In the genomic region with DNA sequence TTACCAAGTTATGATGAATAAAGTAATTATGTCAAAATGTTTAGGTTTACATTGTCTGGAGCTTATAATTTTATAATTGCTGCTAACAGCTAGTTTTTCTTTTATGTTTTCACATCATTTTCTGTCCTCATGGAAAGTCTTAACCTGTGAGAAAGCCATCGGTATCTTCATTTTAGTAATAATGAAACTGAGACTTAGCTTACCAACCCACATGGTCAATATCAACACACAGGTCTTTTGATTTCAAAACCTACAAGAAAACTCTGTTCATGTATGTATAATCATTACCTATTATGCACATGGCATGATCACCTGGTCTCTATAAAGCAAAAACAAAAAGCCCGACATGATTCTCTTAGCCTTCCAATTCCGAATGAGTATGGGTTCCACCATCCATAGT, we compare ENCODE assay signal across 16 cellular contexts.
DNase-seq lines count a peak whose midpoint lies in the region; ATAC-seq, FAIRE-seq and TF ChIP-seq lines count a peak whose summit lies in the region.
"Had no signal": no experiment of that assay in that cellular context is flagged by ENCODE, and none has a peak within 500 bp of the region (broad histone marks: within the 10 kb centered on the region; RNA-seq: fewer than 3 reads in every experiment).

No MANE protein-coding gene starts in this region.

- peak; percentile 94 for FAIRE-seq in GM18507 (lab: Jason Lieb, UNC)
- FAIRE-seq in urothelium cell line (lab: Jason Lieb, UNC) = no peak

- POLR2A ChIA-PET in activated CD4-positive, alpha-beta memory T cell treated with anti-CD3 and anti-CD28 coated beads, Interleukin-2, amount 10 ng/mL, durations not matched to agents 7 days and 5 days (lab: Charles Lee) = interaction anchor here (0.8 kb wide), 1 partner anchor 847 kb away, joined by 3 read pairs; no protein-coding TSS in a partner anchor

- H3K4me1 Mint-ChIP-seq in activated CD4-positive, alpha-beta memory T cell treated with anti-CD3 and anti-CD28 coated beads, Interleukin-2, amount 10 ng/mL, durations not matched to agents 7 days and 5 days = peaks cover 7% of the 10 kb centered on the region
- peaks cover 4% of the 10 kb centered on the region for H3K4me1 Mint-ChIP-seq in osteocyte (ENCODE audit: unreplicated experiment)

- CTCF ChIA-PET in activated CD4-positive, alpha-beta memory T cell treated with anti-CD3 and anti-CD28 coated beads, Interleukin-2, amount 10 ng/mL, durations not matched to agents 7 days and 5 days (lab: Charles Lee) = interaction anchor here (0.7 to 1.3 kb wide), 2 partner anchors 16 to 20 kb away, joined by 3 to 4 read pairs; no protein-coding TSS in a partner anchor

- H3K27me3 Mint-ChIP-seq in activated CD4-positive, alpha-beta memory T cell treated with anti-CD3 and anti-CD28 coated beads, Interleukin-2, amount 10 ng/mL, durations not matched to agents 7 days and 5 days = no peaks in the 10 kb centered on the region
- no peaks in the 10 kb centered on the region for H3K27me3 Mint-ChIP-seq in osteocyte (ENCODE audit: unreplicated experiment)

- no peaks in the 10 kb centered on the region for H3K9me3 Mint-ChIP-seq in activated CD4-positive, alpha-beta memory T cell treated with anti-CD3 and anti-CD28 coated beads, Interleukin-2, amount 10 ng/mL, durations not matched to agents 7 days and 5 days
- no peaks in the 10 kb centered on the region for H3K9me3 Mint-ChIP-seq in osteocyte (ENCODE audit: unreplicated experiment)

- TF ChIP-seq CTCF in osteocyte (IDR thresholded peaks at IDR 0.05) = no peak

- peak; percentile 93 for ATAC-seq in GM19455 (IDR thresholded peaks at IDR 0.05; ENCODE audit: unreplicated experiment)
- peak; percentile 93 for ATAC-seq in HG02884 (IDR thresholded peaks at IDR 0.05; ENCODE audit: unreplicated experiment)
- peak; percentile 91 for ATAC-seq in HG03558 (IDR thresholded peaks at IDR 0.05; ENCODE audit: extremely low read depth, unreplicated experiment)

- H3K36me3 Mint-ChIP-seq in activated CD4-positive, alpha-beta memory T cell treated with anti-CD3 and anti-CD28 coated beads, Interleukin-2, amount 10 ng/mL, durations not matched to agents 7 days and 5 days (ENCODE audit: low read depth) = no peaks in the 10 kb centered on the region
- H3K36me3 Mint-ChIP-seq in osteocyte (ENCODE audit: unreplicated experiment) = no peaks in the 10 kb centered on the region

- H3K4me3 Mint-ChIP-seq in activated CD4-positive, alpha-beta memory T cell treated with anti-CD3 and anti-CD28 coated beads, Interleukin-2, amount 10 ng/mL, durations not matched to agents 7 days and 5 days = no peak overlapping the region
- no peak overlapping the region for H3K4me3 Mint-ChIP-seq in osteocyte (ENCODE audit: unreplicated experiment)

- H3K27ac Mint-ChIP-seq in activated CD4-positive, alpha-beta memory T cell treated with anti-CD3 and anti-CD28 coated beads, Interleukin-2, amount 10 ng/mL, durations not matched to agents 7 days and 5 days = no peak overlapping the region
- H3K27ac Mint-ChIP-seq in osteocyte (ENCODE audit: unreplicated experiment) = no peak overlapping the region

- DNase-seq in GM18507 (ENCODE audit: extremely low spot score, insufficient read length, low read depth) = peak; percentile 26
- DNase-seq in urothelium cell line (ENCODE audit: low spot score) = no peak
- DNase-seq in OCI-M2 (lab: John Stamatoyannopoulos, UW; ENCODE audit: unreplicated experiment) = no peak
- DNase-seq in activated CD4-positive, alpha-beta memory T cell treated with anti-CD3 and anti-CD28 coated beads, Interleukin-2, amount 10 ng/mL, durations not matched to agents 7 days and 5 days = no peak
- no peak for DNase-seq in osteocyte (ENCODE audit: extremely low spot score, unreplicated experiment)
- DNase-seq: activated CD4-positive, alpha-beta T cell treated with anti-CD3 and anti-CD28 coated beads for 1 hour; C1 segment of cervical spinal cord; effector memory CD4-positive, alpha-beta T cell; glutamatergic neuron; IMR-90; SIG-M5; stimulated activated CD4-positive, alpha-beta T cell treated with anti-CD3 and anti-CD28 coated beads, Interleukin-4, amount 100 ng/mL, for 24 hours; tibial artery had no signal
